In the genomic region with DNA sequence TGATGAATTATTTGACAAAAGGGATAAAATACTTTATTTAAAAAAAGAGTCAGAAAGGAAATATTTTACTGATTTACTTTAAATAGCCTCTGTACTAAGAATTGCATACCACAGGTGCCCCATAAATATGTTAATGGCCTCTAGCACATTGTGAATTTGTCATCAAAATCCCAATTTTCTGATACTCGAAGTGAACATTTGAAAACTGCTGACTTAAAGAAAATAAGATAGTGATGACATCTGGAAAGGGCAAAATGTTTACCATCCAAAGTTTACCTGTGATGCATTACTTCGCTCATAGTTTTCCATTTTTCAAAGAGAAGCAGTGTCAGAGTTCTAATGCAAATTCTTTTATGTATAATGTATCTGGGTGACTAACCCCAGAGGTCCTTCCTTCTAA, we compare ENCODE assay signal across 31 cellular contexts.
"Had no signal": no experiment of that assay in that cellular context is flagged by ENCODE, and none has a peak within 500 bp of the region (broad histone marks: within the 10 kb centered on the region; RNA-seq: fewer than 3 reads in every experiment).

No MANE protein-coding gene starts in this region.

- H3K36me3 ChIP-seq: ascending aorta, MG63 had no signal

- H3K27me3 ChIP-seq: ascending aorta, MG63 had no signal

- H3K4me3 ChIP-seq: ascending aorta, MG63 had no signal

- H3K4me1 ChIP-seq: ascending aorta had no signal

- H3K9me3 ChIP-seq: ascending aorta, MG63 had no signal

- DNase-seq: activated CD4-positive, alpha-beta T cell treated with anti-CD3 and anti-CD28 coated beads for 36 hours; activated CD4-positive, alpha-beta T cell treated with anti-CD3 and anti-CD28 coated beads, Interleukin-2, amount 10 ng/mL, durations not matched to agents 7 days and 5 days; activated CD4-positive, alpha-beta T cell treated with anti-CD3 and anti-CD28 coated beads, Interleukin-2, amount 50 U/mL, for 48 hours; activated CD8-positive, alpha-beta T cell treated with anti-CD3 and anti-CD28 coated beads, Interleukin-2, amount 10 ng/mL, durations not matched to agents 7 days and 5 days; activated gamma-delta T cell; activated naive CD4-positive, alpha-beta T cell treated with Interleukin-2 at 50 U/mL for 16 hours; activated naive CD8-positive, alpha-beta T cell treated with anti-CD3 and anti-CD28 coated beads, Interleukin-2, amount 10 ng/mL, durations not matched to agents 7 days and 5 days; activated T-cell treated with anti-CD3 and anti-CD28 coated beads, Interleukin-2, amount 50 U/mL, for 24 hours; amygdala; caudate nucleus; cerebellar nuclear complex; Kasumi-1; KG1; MG63; NCI-H1048; NCI-H1105 treated with DMSO at 0.1 percent for 48 hours; NCI-H1436; NCI-H1694; NCI-H1930; NCI-H2081 treated with DMSO at 0.1 percent for 48 hours; NCI-H226; NCI-H446 treated with DMSO at 0.1 percent for 48 hours; NCI-H524; NCI-H748 treated with DMSO at 0.1 percent for 48 hours; NK-92 treated with Interleukin-12 subunit alpha and Interleukin-12 subunit beta, amount 100 ng/mL, for 24 hours; Right ventricle myocardium superior; SW 1271; T-helper 1 cell; T-helper 2 cell; T-helper 9 cell had no signal

- ATAC-seq: activated CD4-positive, alpha-beta T cell treated with anti-CD3 and anti-CD28 coated beads for 36 hours; activated CD8-positive, alpha-beta T cell treated with anti-CD3 and anti-CD28 coated beads, Interleukin-2, amount 10 ng/mL, durations not matched to agents 7 days and 5 days had no signal

- H3K27ac ChIP-seq: ascending aorta had no signal
